ENCODE assay signal across 8 cellular contexts in the genomic region with DNA sequence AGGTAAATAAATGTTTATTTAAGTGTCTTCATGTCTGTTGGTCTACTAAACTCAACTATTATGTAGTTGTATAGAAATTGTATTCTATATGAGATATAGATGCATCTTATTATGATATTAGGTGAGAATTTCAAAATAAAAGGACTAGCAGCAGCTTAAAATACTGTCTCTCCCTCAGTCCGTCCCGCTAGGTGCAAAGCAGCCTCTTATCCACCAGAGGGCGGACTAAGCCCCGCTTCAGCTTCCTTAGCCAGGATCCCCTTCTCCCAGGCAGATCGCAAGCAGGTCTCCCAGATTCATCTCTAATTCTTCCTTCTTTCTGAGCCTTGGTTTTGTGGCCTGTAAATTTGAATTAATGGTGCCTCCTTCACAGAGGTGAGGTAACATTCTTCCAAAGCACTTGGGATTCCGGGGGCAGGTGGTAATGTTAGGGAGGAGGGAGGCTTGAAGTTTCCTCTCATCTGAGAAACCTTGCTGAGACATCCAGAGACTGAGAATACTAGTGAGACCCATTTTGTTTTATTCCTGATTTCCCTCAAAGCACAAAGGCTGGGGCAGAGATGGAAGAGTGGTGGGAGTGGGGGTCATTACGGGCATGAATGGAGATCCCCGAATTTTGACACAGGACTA. TPM values are rescaled to one million over a fixed set of nuclear protein-coding genes. Genes with fewer than 3 reads are reported as not detected.
A peak's percentile ranks its signal among the peaks of the same experiment; 100 is the strongest.
DNase-seq lines count a peak whose midpoint lies in the region; ATAC-seq lines count a peak whose summit lies in the region.

No MANE protein-coding gene starts in this region.

- no peak overlapping the region for H2BK15ac ChIP-seq in mesenchymal stem cell (ENCODE audit: low read depth, poor library complexity, severe bottlenecking)

- no peak overlapping the region for H3K4me3 ChIP-seq in effector memory CD4-positive, alpha-beta T cell (ENCODE audit: insufficient read depth, low read depth, low read length, poor library complexity, severe bottlenecking)
- no peak overlapping the region for H3K4me3 ChIP-seq in mesenchymal stem cell (ENCODE audit: insufficient read depth in 1 of 2, low read depth in 1 of 2, low read length in 2 of 2)

- H4K8ac ChIP-seq in mesenchymal stem cell (ENCODE audit: low read length): no peak overlapping the region

- no peak overlapping the region for H3K14ac ChIP-seq in mesenchymal stem cell (ENCODE audit: low read length in 2 of 2)

- H3K36me3 ChIP-seq in effector memory CD4-positive, alpha-beta T cell (ENCODE audit: control insufficient read depth, insufficient read depth, low read length): no peaks in the 10 kb centered on the region
- no peaks in the 10 kb centered on the region for H3K36me3 ChIP-seq in mesenchymal stem cell (ENCODE audit: control insufficient read depth in 1 of 2, insufficient read depth in 2 of 2, low read depth in 1 of 2, low read length in 2 of 2)

- no peak overlapping the region for H3K4ac ChIP-seq in mesenchymal stem cell (ENCODE audit: low read depth in 1 of 2, low read length in 2 of 2)

- H3K4me2 ChIP-seq in mesenchymal stem cell (ENCODE audit: low read length, poor library complexity, severe bottlenecking): no peak overlapping the region

- no peak overlapping the region for H2BK120ac ChIP-seq in mesenchymal stem cell (ENCODE audit: low read depth, low read length)

- no peak overlapping the region for H2AK5ac ChIP-seq in mesenchymal stem cell (ENCODE audit: low read length, severe bottlenecking)

- no peaks in the 10 kb centered on the region for H3K79me1 ChIP-seq in mesenchymal stem cell (replicated peaks; ENCODE audit: low read length, poor library complexity, severe bottlenecking)

- peak; percentile 81 for DNase-seq in Ammon's horn (ENCODE audit: low spot score)
- DNase-seq in NCI-H2171 (lab: John Stamatoyannopoulos, UW): peak; percentile 8
- peak; percentile 42 for DNase-seq in activated CD4-positive, alpha-beta T cell treated with anti-CD3 and anti-CD28 coated beads, Interleukin-2, amount 50 U/mL, for 1 hour
- DNase-seq in effector memory CD4-positive, alpha-beta T cell: peak in 2 of 3 donors; percentile 2 to 3
- DNase-seq in mesenchymal stem cell: peak; percentile 71
- peak; percentile 24 for DNase-seq in stimulated activated CD8-positive, alpha-beta memory T cell treated with anti-CD3 and anti-CD28 coated beads, Interleukin-4, amount 100 ng/mL, for 24 hours (ENCODE audit: low read depth)

- no peak overlapping the region for H2BK5ac ChIP-seq in mesenchymal stem cell (ENCODE audit: low read depth, low read length, poor library complexity, severe bottlenecking)

- H3K27ac ChIP-seq in effector memory CD4-positive, alpha-beta T cell (ENCODE audit: insufficient read depth, low read length, poor library complexity, severe bottlenecking): no peak overlapping the region
- H3K27ac ChIP-seq in mesenchymal stem cell (ENCODE audit: low read length, poor library complexity, severe bottlenecking): no peak overlapping the region

- no peaks in the 10 kb centered on the region for H3K27me3 ChIP-seq in effector memory CD4-positive, alpha-beta T cell (replicated peaks; ENCODE audit: control insufficient read depth, insufficient read depth, low read length, poor library complexity, severe bottlenecking)
- H3K27me3 ChIP-seq in mesenchymal stem cell (ENCODE audit: control insufficient read depth in 1 of 2, insufficient read depth in 1 of 2, low read length in 2 of 2): peaks cover 0 to 6% of the 10 kb centered on the region in 2 experiments

- H2BK12ac ChIP-seq in mesenchymal stem cell (ENCODE audit: low read length in 2 of 2): no peak overlapping the region

- H3K9ac ChIP-seq in mesenchymal stem cell (ENCODE audit: low read length): no peak overlapping the region

- no peaks in the 10 kb centered on the region for H3K4me1 ChIP-seq in effector memory CD4-positive, alpha-beta T cell (ENCODE audit: control insufficient read depth, insufficient read depth, low read length, poor library complexity, severe bottlenecking)
- H3K4me1 ChIP-seq in mesenchymal stem cell (ENCODE audit: control insufficient read depth, insufficient read depth, low read depth, low read length): peaks cover under 1% of the 10 kb centered on the region

- WGBS in mesenchymal stem cell: 4% methylated on average over 5 of the region's 8 CpGs

- peak; percentile 69 for ATAC-seq in GM18519 (IDR thresholded peaks at IDR 0.05; ENCODE audit: low FRiP score, unreplicated experiment)
- ATAC-seq in HG03045 (IDR thresholded peaks at IDR 0.05; ENCODE audit: unreplicated experiment): peak; percentile 77

- H3K23ac ChIP-seq in mesenchymal stem cell (ENCODE audit: low read length in 2 of 2): no peak overlapping the region

- no peak overlapping the region for H2AFZ ChIP-seq in mesenchymal stem cell (ENCODE audit: low read depth, low read length)

- H4K91ac ChIP-seq in mesenchymal stem cell (ENCODE audit: low read length): no peak overlapping the region

- H3K9me3 ChIP-seq in effector memory CD4-positive, alpha-beta T cell (ENCODE audit: control insufficient read depth, low read length): no peaks in the 10 kb centered on the region
- H3K9me3 ChIP-seq in mesenchymal stem cell (ENCODE audit: control insufficient read depth, low read length): no peaks in the 10 kb centered on the region

- H3K18ac ChIP-seq in mesenchymal stem cell (ENCODE audit: low read depth in 1 of 2, low read length in 2 of 2): peak overlapping the region in 1 of 2 experiments; percentile 5

RNA-seq across cellular contexts. Expression of gene INSC, which starts 13.5 kb away (rescaled TPM):
- 18.2 TPM for polyA plus RNA-seq in mesenchymal stem cell (2013, experiment 1 of 2)
- 18.3 TPM for polyA plus RNA-seq in mesenchymal stem cell (2013, experiment 2 of 2)

RNA-seq across cellular contexts. Expression of gene CALCB, which starts 27.8 kb away (rescaled TPM):
- not detected for polyA plus RNA-seq in mesenchymal stem cell (2013, experiment 1 of 2)
- not detected for polyA plus RNA-seq in mesenchymal stem cell (2013, experiment 2 of 2)

Comparison
In these comparisons a context has a peak if more than half of its experiments do, and no peak if none do; other contexts are left out.
1. DNase-seq: peak in every context shown above with its lines; median percentile 81 in Ammon's horn; 71 in mesenchymal stem cell; 42 in activated CD4-positive, alpha-beta T cell treated with anti-CD3 and anti-CD28 coated beads, Interleukin-2, amount 50 U/mL, for 1 hour; 24 in stimulated activated CD8-positive, alpha-beta memory T cell treated with anti-CD3 and anti-CD28 coated beads, Interleukin-4, amount 100 ng/mL, for 24 hours; 8 in NCI-H2171; 2 in effector memory CD4-positive, alpha-beta T cell.